Comparison of ENCODE assay signal across 23 cellular contexts in genomic region chr20:51946581-51946980, GRCh38.
"Had no signal": no experiment of that assay in that cellular context is flagged by ENCODE, and none has a peak within 500 bp of the region (broad histone marks: within the 10 kb centered on the region; RNA-seq: fewer than 3 reads in every experiment).

No MANE protein-coding gene starts in this region.

- H3K4me3 Mint-ChIP-seq: activated CD4-positive, alpha-beta memory T cell treated with anti-CD3 and anti-CD28 coated beads, Interleukin-2, amount 10 ng/mL, durations not matched to agents 7 days and 5 days; activated CD4-positive, alpha-beta T cell treated with anti-CD3 and anti-CD28 coated beads for 36 hours; activated naive CD4-positive, alpha-beta T cell treated with anti-CD3 and anti-CD28 coated beads for 36 hours; activated naive CD8-positive, alpha-beta T cell; activated T-helper 17 cell treated with anti-CD3 and anti-CD28 coated beads, Interleukin-2, amount 50 U/mL, for 72 hours; T-cell had no signal

- H3K27ac Mint-ChIP-seq: activated CD4-positive, alpha-beta memory T cell treated with anti-CD3 and anti-CD28 coated beads, Interleukin-2, amount 10 ng/mL, durations not matched to agents 7 days and 5 days; activated CD4-positive, alpha-beta T cell treated with anti-CD3 and anti-CD28 coated beads for 36 hours; activated naive CD4-positive, alpha-beta T cell treated with anti-CD3 and anti-CD28 coated beads for 36 hours; activated naive CD8-positive, alpha-beta T cell; activated T-helper 17 cell treated with anti-CD3 and anti-CD28 coated beads, Interleukin-2, amount 50 U/mL, for 72 hours; T-cell had no signal

- H3K36me3 Mint-ChIP-seq: activated naive CD8-positive, alpha-beta T cell; T-cell had no signal

- ATAC-seq: activated CD4-positive, alpha-beta T cell treated with anti-CD3 and anti-CD28 coated beads for 36 hours; activated T-helper 17 cell treated with anti-CD3 and anti-CD28 coated beads, Interleukin-2, amount 50 U/mL, for 72 hours; T-cell had no signal

- H3K9me3 Mint-ChIP-seq: activated CD4-positive, alpha-beta memory T cell treated with anti-CD3 and anti-CD28 coated beads, Interleukin-2, amount 10 ng/mL, durations not matched to agents 7 days and 5 days; activated naive CD4-positive, alpha-beta T cell treated with anti-CD3 and anti-CD28 coated beads for 36 hours; activated T-helper 17 cell treated with anti-CD3 and anti-CD28 coated beads, Interleukin-2, amount 50 U/mL, for 72 hours; T-cell had no signal

- H3K27ac ChIP-seq: SK-N-MC, VCaP had no signal

- H3K27me3 Mint-ChIP-seq: activated CD4-positive, alpha-beta memory T cell treated with anti-CD3 and anti-CD28 coated beads, Interleukin-2, amount 10 ng/mL, durations not matched to agents 7 days and 5 days; activated naive CD8-positive, alpha-beta T cell; activated T-helper 17 cell treated with anti-CD3 and anti-CD28 coated beads, Interleukin-2, amount 50 U/mL, for 72 hours; T-cell had no signal

- H3K4me3 ChIP-seq: SK-N-MC had no signal

- DNase-seq: activated CD4-positive, alpha-beta memory T cell treated with anti-CD3 and anti-CD28 coated beads, Interleukin-2, amount 10 ng/mL, durations not matched to agents 7 days and 5 days; activated CD4-positive, alpha-beta T cell treated with anti-CD3 and anti-CD28 coated beads for 36 hours; activated CD4-positive, alpha-beta T cell treated with anti-CD3 and anti-CD28 coated beads, Interleukin-2, amount 50 U/mL, for 1 hour; activated gamma-delta T cell; activated naive CD4-positive, alpha-beta T cell treated with anti-CD3 and anti-CD28 coated beads for 36 hours; activated T-cell treated with anti-CD3 and anti-CD28 coated beads for 4 hours; activated T-cell treated with anti-CD3 and anti-CD28 coated beads, Interleukin-2, amount 50 U/mL, for 48 hours; anterior cingulate cortex; central memory CD4-positive, alpha-beta T cell; MM.1S; NCI-H1105 treated with DMSO at 0.1 percent for 48 hours; NCI-H1436 treated with DMSO at 0.1 percent for 48 hours; NCI-H187; NCI-H2081 treated with DMSO at 0.1 percent for 48 hours; NCI-H526; NCI-H82; T-cell; T-helper 2 cell; T1000 had no signal

- H3K4me1 Mint-ChIP-seq: activated CD4-positive, alpha-beta T cell treated with anti-CD3 and anti-CD28 coated beads for 36 hours; activated T-helper 17 cell treated with anti-CD3 and anti-CD28 coated beads, Interleukin-2, amount 50 U/mL, for 72 hours; T-cell had no signal
